In the genomic region with DNA sequence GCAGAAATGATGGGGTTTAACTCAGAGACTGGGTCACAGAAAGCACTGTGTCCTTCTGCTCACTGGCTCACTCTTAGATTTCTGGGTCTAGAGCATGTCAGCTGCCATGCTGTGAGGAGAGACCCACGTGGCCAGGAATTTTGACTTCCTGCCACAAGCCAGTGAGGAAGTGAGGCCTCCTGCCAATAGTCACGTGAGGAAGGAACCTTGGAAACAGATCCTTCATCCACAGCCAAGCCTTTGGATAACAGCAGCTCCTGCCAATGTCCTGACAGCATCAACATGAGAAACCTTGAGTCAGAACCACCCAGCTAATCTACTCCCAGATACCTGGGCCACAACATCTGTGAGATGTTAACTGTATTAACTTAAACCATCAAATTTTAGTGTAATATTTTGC, we compare ENCODE assay signal across 15 cellular contexts.
"Had no signal": no experiment of that assay in that cellular context is flagged by ENCODE, and none has a peak within 500 bp of the region (broad histone marks: within the 10 kb centered on the region; RNA-seq: fewer than 3 reads in every experiment).

No MANE protein-coding gene starts in this region.

- ATAC-seq: activated CD8-positive, alpha-beta T cell treated with anti-CD3 and anti-CD28 coated beads, Interleukin-2, amount 10 ng/mL, durations not matched to agents 7 days and 5 days; activated T-cell treated with anti-CD3 and anti-CD28 coated beads, Interleukin-2, amount 50 U/mL, for 72 hours; left lung; natural killer cell; T-helper 17 cell had no signal

- DNase-seq: activated CD4-positive, alpha-beta T cell treated with anti-CD3 and anti-CD28 coated beads for 48 hours; activated CD8-positive, alpha-beta memory T cell treated with anti-CD3 and anti-CD28 coated beads, Interleukin-2, amount 50 U/mL, for 4 hours; activated CD8-positive, alpha-beta T cell treated with anti-CD3 and anti-CD28 coated beads, Interleukin-2, amount 10 ng/mL, durations not matched to agents 7 days and 5 days; activated gamma-delta T cell; activated T-cell treated with anti-CD3 and anti-CD28 coated beads, Interleukin-2, amount 50 U/mL, for 72 hours; amniotic stem cell; glutamatergic neuron; kidney; left lung; natural killer cell; stimulated activated CD4-positive, alpha-beta T cell treated with anti-CD3 and anti-CD28 coated beads, Interleukin-1b, Interleukin-23, amount 100 ng/mL, for 48 hours; stomach; T-helper 17 cell had no signal

- H3K4me3 ChIP-seq: breast epithelium, left lung, stomach, thoracic aorta had no signal
